1 cellular context compared by ENCODE assay signal in the genomic region with DNA sequence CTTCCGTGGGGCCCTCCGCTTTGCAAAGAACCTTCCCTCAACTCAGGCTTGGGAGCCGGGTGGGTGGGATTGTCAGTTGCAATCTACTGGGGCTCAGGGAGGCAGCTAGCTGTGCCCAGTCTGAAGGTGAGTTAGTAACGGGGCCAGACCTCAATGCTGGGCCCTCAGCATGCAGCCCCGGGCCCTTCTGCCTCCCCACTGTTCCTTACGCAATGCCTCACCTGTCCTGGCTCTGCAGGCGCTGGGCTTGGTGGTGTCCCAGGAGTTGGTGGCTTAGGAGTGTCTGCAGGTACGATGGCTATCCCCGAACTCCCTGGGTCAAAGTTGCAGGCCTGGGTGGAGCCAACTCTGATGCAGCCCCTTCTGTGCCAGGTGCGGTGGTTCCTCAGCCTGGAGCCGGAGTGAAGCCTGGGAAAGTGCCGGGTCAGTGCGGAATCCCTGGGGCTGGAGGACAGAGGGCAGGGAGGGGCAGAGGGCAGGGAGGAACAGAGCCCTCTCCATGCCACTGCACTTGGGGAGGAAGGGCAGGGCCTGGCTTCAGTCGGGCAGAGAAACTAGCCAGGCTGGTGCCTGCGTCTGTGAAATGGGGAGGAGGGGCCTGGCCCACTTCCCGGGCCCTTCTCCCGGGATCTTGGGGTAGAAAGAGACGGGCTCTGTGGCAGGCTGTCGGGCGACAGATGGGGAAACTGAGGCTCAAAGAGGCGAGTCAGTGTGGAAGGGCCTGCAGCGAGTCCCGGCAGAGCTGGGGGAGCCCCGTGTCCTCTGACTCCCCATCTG.
TF ChIP-seq lines count a peak whose summit lies in the region.

No MANE protein-coding gene starts in this region.

TF ChIP-seq in GM23338, 12 proteins besides CTCF, POLR2A, EP300 and RAD21 (continued from another document):
- TF ChIP-seq, protein P1, sequence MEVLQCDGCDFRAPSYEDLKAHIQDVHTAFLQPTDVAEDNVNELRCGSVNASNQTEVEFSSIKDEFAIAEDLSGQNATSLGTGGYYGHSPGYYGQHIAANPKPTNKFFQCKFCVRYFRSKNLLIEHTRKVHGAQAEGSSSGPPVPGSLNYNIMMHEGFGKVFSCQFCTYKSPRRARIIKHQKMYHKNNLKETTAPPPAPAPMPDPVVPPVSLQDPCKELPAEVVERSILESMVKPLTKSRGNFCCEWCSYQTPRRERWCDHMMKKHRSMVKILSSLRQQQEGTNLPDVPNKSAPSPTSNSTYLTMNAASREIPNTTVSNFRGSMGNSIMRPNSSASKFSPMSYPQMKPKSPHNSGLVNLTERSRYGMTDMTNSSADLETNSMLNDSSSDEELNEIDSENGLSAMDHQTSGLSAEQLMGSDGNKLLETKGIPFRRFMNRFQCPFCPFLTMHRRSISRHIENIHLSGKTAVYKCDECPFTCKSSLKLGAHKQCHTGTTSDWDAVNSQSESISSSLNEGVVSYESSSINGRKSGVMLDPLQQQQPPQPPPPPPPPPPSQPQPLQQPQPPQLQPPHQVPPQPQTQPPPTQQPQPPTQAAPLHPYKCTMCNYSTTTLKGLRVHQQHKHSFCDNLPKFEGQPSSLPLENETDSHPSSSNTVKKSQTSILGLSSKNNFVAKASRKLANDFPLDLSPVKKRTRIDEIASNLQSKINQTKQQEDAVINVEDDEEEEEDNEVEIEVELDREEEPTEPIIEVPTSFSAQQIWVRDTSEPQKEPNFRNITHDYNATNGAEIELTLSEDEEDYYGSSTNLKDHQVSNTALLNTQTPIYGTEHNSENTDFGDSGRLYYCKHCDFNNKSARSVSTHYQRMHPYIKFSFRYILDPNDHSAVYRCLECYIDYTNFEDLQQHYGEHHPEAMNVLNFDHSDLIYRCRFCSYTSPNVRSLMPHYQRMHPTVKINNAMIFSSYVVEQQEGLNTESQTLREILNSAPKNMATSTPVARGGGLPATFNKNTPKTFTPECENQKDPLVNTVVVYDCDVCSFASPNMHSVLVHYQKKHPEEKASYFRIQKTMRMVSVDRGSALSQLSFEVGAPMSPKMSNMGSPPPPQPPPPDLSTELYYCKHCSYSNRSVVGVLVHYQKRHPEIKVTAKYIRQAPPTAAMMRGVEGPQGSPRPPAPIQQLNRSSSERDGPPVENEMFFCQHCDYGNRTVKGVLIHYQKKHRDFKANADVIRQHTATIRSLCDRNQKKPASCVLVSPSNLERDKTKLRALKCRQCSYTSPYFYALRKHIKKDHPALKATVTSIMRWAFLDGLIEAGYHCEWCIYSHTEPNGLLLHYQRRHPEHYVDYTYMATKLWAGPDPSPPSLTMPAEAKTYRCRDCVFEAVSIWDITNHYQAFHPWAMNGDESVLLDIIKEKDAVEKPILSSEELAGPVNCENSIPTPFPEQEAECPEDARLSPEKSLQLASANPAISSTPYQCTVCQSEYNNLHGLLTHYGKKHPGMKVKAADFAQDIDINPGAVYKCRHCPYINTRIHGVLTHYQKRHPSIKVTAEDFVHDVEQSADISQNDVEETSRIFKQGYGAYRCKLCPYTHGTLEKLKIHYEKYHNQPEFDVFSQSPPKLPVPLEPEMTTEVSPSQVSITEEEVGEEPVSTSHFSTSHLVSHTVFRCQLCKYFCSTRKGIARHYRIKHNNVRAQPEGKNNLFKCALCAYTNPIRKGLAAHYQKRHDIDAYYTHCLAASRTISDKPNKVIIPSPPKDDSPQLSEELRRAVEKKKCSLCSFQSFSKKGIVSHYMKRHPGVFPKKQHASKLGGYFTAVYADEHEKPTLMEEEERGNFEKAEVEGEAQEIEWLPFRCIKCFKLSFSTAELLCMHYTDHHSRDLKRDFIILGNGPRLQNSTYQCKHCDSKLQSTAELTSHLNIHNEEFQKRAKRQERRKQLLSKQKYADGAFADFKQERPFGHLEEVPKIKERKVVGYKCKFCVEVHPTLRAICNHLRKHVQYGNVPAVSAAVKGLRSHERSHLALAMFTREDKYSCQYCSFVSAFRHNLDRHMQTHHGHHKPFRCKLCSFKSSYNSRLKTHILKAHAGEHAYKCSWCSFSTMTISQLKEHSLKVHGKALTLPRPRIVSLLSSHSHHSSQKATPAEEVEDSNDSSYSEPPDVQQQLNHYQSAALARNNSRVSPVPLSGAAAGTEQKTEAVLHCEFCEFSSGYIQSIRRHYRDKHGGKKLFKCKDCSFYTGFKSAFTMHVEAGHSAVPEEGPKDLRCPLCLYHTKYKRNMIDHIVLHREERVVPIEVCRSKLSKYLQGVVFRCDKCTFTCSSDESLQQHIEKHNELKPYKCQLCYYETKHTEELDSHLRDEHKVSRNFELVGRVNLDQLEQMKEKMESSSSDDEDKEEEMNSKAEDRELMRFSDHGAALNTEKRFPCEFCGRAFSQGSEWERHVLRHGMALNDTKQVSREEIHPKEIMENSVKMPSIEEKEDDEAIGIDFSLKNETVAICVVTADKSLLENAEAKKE (CRISPR knock-in tag; IDR thresholded peaks at IDR 0.05), result no peak
- TF ChIP-seq ZNF331 (CRISPR knock-in tag; IDR thresholded peaks at IDR 0.05; ENCODE audit: low read depth) (no peak), POLR2AphosphoS5 (IDR thresholded peaks at IDR 0.05; ENCODE audit: low read depth) (no peak), STAT1 (IDR thresholded peaks at IDR 0.05; ENCODE audit: unreplicated experiment) (no peak), CREB1 (CRISPR knock-in tag; IDR thresholded peaks at IDR 0.05; ENCODE audit: low read depth) (no peak)
- TF ChIP-seq, protein P2, sequence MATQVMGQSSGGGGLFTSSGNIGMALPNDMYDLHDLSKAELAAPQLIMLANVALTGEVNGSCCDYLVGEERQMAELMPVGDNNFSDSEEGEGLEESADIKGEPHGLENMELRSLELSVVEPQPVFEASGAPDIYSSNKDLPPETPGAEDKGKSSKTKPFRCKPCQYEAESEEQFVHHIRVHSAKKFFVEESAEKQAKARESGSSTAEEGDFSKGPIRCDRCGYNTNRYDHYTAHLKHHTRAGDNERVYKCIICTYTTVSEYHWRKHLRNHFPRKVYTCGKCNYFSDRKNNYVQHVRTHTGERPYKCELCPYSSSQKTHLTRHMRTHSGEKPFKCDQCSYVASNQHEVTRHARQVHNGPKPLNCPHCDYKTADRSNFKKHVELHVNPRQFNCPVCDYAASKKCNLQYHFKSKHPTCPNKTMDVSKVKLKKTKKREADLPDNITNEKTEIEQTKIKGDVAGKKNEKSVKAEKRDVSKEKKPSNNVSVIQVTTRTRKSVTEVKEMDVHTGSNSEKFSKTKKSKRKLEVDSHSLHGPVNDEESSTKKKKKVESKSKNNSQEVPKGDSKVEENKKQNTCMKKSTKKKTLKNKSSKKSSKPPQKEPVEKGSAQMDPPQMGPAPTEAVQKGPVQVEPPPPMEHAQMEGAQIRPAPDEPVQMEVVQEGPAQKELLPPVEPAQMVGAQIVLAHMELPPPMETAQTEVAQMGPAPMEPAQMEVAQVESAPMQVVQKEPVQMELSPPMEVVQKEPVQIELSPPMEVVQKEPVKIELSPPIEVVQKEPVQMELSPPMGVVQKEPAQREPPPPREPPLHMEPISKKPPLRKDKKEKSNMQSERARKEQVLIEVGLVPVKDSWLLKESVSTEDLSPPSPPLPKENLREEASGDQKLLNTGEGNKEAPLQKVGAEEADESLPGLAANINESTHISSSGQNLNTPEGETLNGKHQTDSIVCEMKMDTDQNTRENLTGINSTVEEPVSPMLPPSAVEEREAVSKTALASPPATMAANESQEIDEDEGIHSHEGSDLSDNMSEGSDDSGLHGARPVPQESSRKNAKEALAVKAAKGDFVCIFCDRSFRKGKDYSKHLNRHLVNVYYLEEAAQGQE (IDR thresholded peaks at IDR 0.05; ENCODE audit: unreplicated experiment), result no peak
- TF ChIP-seq, protein P3, sequence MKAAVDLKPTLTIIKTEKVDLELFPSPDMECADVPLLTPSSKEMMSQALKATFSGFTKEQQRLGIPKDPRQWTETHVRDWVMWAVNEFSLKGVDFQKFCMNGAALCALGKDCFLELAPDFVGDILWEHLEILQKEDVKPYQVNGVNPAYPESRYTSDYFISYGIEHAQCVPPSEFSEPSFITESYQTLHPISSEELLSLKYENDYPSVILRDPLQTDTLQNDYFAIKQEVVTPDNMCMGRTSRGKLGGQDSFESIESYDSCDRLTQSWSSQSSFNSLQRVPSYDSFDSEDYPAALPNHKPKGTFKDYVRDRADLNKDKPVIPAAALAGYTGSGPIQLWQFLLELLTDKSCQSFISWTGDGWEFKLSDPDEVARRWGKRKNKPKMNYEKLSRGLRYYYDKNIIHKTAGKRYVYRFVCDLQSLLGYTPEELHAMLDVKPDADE (IDR thresholded peaks at IDR 0.05), result no peak
